1 cellular context compared by ENCODE assay signal in the genomic region with DNA sequence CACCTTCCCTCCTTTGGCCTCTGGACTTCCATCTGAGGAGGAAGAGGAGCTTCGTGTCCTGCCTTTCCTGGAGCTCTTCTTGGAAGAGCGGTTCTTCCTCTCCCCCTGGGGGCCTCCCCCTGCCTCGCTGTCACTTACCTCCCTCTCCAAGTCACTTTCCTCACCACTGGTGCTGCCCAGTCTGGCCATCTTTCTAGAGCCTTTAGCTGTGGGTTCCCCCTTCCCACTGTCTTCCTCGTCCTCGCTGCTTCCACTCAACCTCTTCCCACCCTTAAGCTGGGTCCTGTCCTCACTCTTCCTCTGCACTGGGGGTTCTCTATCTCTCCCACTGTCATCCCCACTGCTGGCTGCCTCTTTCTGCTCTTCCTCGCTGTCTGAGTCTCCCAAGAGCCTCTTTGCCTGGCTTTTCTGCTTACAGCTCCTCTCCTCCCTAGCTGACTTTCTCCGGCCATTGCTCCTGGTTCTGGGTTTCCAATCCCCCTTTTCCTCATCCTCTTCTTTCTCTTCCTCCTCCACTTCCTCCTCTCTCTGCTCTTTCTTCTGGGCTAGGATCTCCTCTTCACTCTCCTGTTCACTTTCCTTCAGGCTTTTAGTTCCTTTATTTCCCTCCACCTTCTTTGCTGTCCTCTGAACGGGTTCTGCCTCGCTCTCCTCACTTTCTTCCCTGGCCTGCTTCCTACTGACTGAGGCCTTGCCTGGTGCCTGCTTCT.
TF ChIP-seq lines count a peak whose summit lies in the region.

No MANE protein-coding gene starts in this region.

TF ChIP-seq in HCT116, 20 proteins besides CTCF, POLR2A, EP300 and RAD21 (continued from another document):
- TF ChIP-seq ZFX (IDR thresholded peaks at IDR 0.05) (no peak), ZNF274 (IDR thresholded peaks at IDR 0.05; ENCODE audit: low read depth, low read length) (no peak), POLR2AphosphoS5 (IDR thresholded peaks at IDR 0.05; ENCODE audit: low read depth, low read length) (no peak), SIN3A (IDR thresholded peaks at IDR 0.05; ENCODE audit: low read depth) (no peak), EZH2 (IDR thresholded peaks at IDR 0.05) (no peak), FOSL1 (IDR thresholded peaks at IDR 0.05; ENCODE audit: low read depth) (no peak)
- TF ChIP-seq, protein P1, sequence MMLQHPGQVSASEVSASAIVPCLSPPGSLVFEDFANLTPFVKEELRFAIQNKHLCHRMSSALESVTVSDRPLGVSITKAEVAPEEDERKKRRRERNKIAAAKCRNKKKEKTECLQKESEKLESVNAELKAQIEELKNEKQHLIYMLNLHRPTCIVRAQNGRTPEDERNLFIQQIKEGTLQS (IDR thresholded peaks at IDR 0.05): no peak
- TF ChIP-seq, protein P2, sequence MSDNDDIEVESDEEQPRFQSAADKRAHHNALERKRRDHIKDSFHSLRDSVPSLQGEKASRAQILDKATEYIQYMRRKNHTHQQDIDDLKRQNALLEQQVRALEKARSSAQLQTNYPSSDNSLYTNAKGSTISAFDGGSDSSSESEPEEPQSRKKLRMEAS (IDR thresholded peaks at IDR 0.05): no peak
- TF ChIP-seq, protein P3, sequence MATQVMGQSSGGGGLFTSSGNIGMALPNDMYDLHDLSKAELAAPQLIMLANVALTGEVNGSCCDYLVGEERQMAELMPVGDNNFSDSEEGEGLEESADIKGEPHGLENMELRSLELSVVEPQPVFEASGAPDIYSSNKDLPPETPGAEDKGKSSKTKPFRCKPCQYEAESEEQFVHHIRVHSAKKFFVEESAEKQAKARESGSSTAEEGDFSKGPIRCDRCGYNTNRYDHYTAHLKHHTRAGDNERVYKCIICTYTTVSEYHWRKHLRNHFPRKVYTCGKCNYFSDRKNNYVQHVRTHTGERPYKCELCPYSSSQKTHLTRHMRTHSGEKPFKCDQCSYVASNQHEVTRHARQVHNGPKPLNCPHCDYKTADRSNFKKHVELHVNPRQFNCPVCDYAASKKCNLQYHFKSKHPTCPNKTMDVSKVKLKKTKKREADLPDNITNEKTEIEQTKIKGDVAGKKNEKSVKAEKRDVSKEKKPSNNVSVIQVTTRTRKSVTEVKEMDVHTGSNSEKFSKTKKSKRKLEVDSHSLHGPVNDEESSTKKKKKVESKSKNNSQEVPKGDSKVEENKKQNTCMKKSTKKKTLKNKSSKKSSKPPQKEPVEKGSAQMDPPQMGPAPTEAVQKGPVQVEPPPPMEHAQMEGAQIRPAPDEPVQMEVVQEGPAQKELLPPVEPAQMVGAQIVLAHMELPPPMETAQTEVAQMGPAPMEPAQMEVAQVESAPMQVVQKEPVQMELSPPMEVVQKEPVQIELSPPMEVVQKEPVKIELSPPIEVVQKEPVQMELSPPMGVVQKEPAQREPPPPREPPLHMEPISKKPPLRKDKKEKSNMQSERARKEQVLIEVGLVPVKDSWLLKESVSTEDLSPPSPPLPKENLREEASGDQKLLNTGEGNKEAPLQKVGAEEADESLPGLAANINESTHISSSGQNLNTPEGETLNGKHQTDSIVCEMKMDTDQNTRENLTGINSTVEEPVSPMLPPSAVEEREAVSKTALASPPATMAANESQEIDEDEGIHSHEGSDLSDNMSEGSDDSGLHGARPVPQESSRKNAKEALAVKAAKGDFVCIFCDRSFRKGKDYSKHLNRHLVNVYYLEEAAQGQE (IDR thresholded peaks at IDR 0.05; ENCODE audit: low read depth): no peak
